In genomic region chr3:172203522-172204258, GRCh38 we compare ENCODE assay signal across 1 cellular context.
TF ChIP-seq lines count a peak whose summit lies in the region.

No MANE protein-coding gene starts in this region.

TF ChIP-seq in GM23338, 12 proteins besides CTCF, POLR2A, EP300 and RAD21 (continued from another document):
- TF ChIP-seq ETS1 (IDR thresholded peaks at IDR 0.05) (no peak), EZH2 (IDR thresholded peaks at IDR 0.05; ENCODE audit: low read depth, unreplicated experiment) (no peak), EZH2phosphoT487 (IDR thresholded peaks at IDR 0.05; ENCODE audit: unreplicated experiment) (no peak), CREB1 (CRISPR knock-in tag; IDR thresholded peaks at IDR 0.05; ENCODE audit: low read depth) (no peak), REST (IDR thresholded peaks at IDR 0.05; ENCODE audit: unreplicated experiment) (no peak), POLR2AphosphoS5 (IDR thresholded peaks at IDR 0.05; ENCODE audit: low read depth) (no peak)
